Comparison of ENCODE assay signal across 29 cellular contexts in the genomic region with DNA sequence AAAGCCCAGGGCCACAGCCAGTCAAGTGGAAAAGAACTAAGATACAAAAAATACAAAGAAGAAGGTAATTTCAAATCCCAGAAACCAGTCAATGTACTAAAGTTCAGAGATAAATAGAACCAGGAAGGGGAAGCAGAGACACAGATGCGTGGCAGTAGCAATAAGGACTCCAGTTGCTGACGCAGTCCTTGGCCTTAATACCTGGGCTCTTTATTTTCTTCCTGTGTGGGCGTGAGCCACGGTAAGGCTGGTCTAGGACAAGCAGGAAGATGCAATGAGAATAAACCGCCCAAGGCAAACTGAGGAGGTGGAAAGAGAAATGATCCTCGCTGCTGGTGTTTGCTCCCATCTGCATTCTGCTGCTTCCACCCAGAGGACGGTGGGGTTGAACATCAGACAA.
DNase-seq lines count a peak whose midpoint lies in the region; ATAC-seq and TF ChIP-seq lines count a peak whose summit lies in the region.
"Had no signal": no experiment of that assay in that cellular context is flagged by ENCODE, and none has a peak within 500 bp of the region (broad histone marks: within the 10 kb centered on the region; RNA-seq: fewer than 3 reads in every experiment).

No MANE protein-coding gene starts in this region.

- no peak overlapping the region for H3K27ac ChIP-seq in epithelial cell of prostate
- H3K27ac ChIP-seq: C4-2B, PC-9, SJSA1 had no signal

- TF ChIP-seq CTCF in MCF 10A (IDR thresholded peaks at IDR 0.05; ENCODE audit: unreplicated experiment), result no peak

- DNase-seq in MCF 10A (ENCODE audit: unreplicated experiment) (peak; percentile 74), epithelial cell of prostate (ENCODE audit: low read depth, low spot score) (peak; percentile 3), kidney tubule cell (ENCODE audit: low spot score) (peak; percentile 73), inferior parietal cortex (ENCODE audit: extremely low spot score) (no peak), AG20443 (ENCODE audit: low spot score) (no peak), 8988T (no peak)
- DNase-seq: Caco-2; CD8-positive, alpha-beta T cell; DMS 273 treated with DMSO at 0.1 percent for 48 hours; DMS79; EL; GDM1; H9; MG63; NCI-H1105 treated with DMSO at 0.1 percent for 48 hours; NCI-H2029; NCI-H446 treated with DMSO at 0.1 percent for 48 hours; NCI-H526; NCI-H82; NK-92 treated with Interleukin-12 subunit alpha and Interleukin-12 subunit beta, amount 100 ng/mL, for 24 hours; PC-9; Right ventricle myocardium superior had no signal

- H3K36me3 Mint-ChIP-seq in MCF 10A (ENCODE audit: insufficient read depth, unreplicated experiment), result no peaks in the 10 kb centered on the region
- H3K36me3 Mint-ChIP-seq: CD8-positive, alpha-beta T cell had no signal

- no peak overlapping the region for H3K4me3 Mint-ChIP-seq in MCF 10A (ENCODE audit: unreplicated experiment)
- H3K4me3 Mint-ChIP-seq: B cell; CD8-positive, alpha-beta T cell; GM23338; H9 had no signal

- no peaks in the 10 kb centered on the region for H3K9me3 Mint-ChIP-seq in MCF 10A (ENCODE audit: unreplicated experiment)
- H3K9me3 Mint-ChIP-seq: CD8-positive, alpha-beta T cell; GM23338; H9 had no signal

- no TSS peak for BruUV-seq in MCF 10A (replicated peaks; lab: Mats Ljungman, UMichigan)

- intact Hi-C loops in MCF 10A (cut with micrococcal nuclease), result no loop called here

- H3K4me1 Mint-ChIP-seq in MCF 10A (ENCODE audit: insufficient read depth, unreplicated experiment), result no peaks in the 10 kb centered on the region
- H3K4me1 Mint-ChIP-seq: B cell, GM23338 had no signal

- peaks cover 44% of the 10 kb centered on the region for H3K27me3 Mint-ChIP-seq in MCF 10A (ENCODE audit: insufficient read depth, unreplicated experiment)

- ATAC-seq in HG02588 (IDR thresholded peaks at IDR 0.05; ENCODE audit: unreplicated experiment), result no peak
- ATAC-seq: CD8-positive, alpha-beta T cell; GM12878; GM23338; K562 had no signal

- CTCF ChIA-PET in MCF 10A (lab: Yijun Ruan, JAX), result no interaction called here

- no peak overlapping the region for H3K27ac Mint-ChIP-seq in MCF 10A (ENCODE audit: low read depth, unreplicated experiment)
- H3K27ac Mint-ChIP-seq: B cell; CD8-positive, alpha-beta T cell; GM23338; H9 had no signal

- POLR2A ChIA-PET in MCF 10A (lab: Yijun Ruan, JAX), result no interaction called here

Comparison
In these comparisons a context has a peak if more than half of its experiments do, and no peak if none do; other contexts are left out.
1. DNase-seq: peak in MCF 10A (single experiment), epithelial cell of prostate (single experiment) and kidney tubule cell (single experiment); none in inferior parietal cortex (single experiment), AG20443 (single experiment) and 8988T (single experiment).